13 cellular contexts compared by ENCODE assay signal in the genomic region with DNA sequence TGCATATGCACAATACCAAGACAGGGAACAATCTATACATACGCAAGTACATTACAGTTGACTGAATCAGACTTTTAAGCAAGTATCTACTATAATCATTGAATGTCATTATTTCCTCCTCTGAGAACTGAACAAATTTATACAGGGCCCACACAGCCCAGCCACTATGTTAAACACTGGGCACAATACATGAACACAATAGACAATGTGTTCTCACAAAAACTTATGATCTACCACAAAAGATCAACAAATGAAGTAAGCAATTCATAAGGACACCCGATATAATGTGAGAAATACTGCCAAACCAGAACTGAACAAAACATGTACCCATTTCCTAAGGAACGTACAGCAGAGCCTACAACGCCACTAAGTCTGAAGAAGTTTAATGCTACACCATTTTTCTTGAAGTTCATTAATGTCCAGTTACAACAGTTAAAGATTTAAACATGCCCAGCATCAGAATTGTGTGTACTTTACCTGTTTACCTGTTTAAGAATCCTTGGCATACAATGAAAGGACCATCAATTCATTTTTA. TPM values are rescaled to one million over a fixed set of nuclear protein-coding genes. Genes with fewer than 3 reads are reported as not detected.
"Had no signal": no experiment of that assay in that cellular context is flagged by ENCODE, and none has a peak within 500 bp of the region (broad histone marks: within the 10 kb centered on the region; RNA-seq: fewer than 3 reads in every experiment).

No MANE protein-coding gene starts in this region.

- H3K27me3 ChIP-seq: brain microvascular endothelial cell, foreskin keratinocyte, SJCRH30, stomach, tibial artery had no signal

- H3K9ac ChIP-seq: parathyroid adenoma had no signal

- H2AFZ ChIP-seq: parathyroid adenoma had no signal

- H3K4me1 ChIP-seq: left ventricle myocardium inferior, parathyroid adenoma, stomach, tibial artery had no signal

- H3K9me3 ChIP-seq: left ventricle myocardium inferior, SJCRH30, stomach, tibial artery had no signal

- H3K36me3 ChIP-seq: brain microvascular endothelial cell, SJCRH30, tibial artery had no signal

- H3K79me2 ChIP-seq: parathyroid adenoma had no signal

- DNase-seq: activated B cell treated with CpG ODN at 0.5 μM for 24 hours; activated CD4-positive, alpha-beta T cell treated with anti-CD3 and anti-CD28 coated beads, Interleukin-2, amount 10 ng/mL, durations not matched to agents 7 days and 5 days; activated CD8-positive, alpha-beta memory T cell treated with anti-CD3 and anti-CD28 coated beads for 24 hours; activated naive CD4-positive, alpha-beta T cell treated with anti-CD3 and anti-CD28 coated beads, Interleukin-2, amount 10 ng/mL, durations not matched to agents 7 days and 5 days; brain microvascular endothelial cell; foreskin keratinocyte; left ventricle myocardium inferior; right cardiac atrium; SJCRH30; small intestine; stomach; tibial artery had no signal

- H3K27ac ChIP-seq: left ventricle myocardium inferior, parathyroid adenoma, SJCRH30, stomach, tibial artery had no signal

- H3K4me3 ChIP-seq: left ventricle myocardium inferior, SJCRH30, stomach, tibial artery had no signal

RNA-seq across cellular contexts. Expression of a gene that starts 31.5 kb away (rescaled TPM):
- total RNA-seq: activated B cell treated with CpG ODN at 0.5 μM for 24 hours had no signal
